In the genomic region with DNA sequence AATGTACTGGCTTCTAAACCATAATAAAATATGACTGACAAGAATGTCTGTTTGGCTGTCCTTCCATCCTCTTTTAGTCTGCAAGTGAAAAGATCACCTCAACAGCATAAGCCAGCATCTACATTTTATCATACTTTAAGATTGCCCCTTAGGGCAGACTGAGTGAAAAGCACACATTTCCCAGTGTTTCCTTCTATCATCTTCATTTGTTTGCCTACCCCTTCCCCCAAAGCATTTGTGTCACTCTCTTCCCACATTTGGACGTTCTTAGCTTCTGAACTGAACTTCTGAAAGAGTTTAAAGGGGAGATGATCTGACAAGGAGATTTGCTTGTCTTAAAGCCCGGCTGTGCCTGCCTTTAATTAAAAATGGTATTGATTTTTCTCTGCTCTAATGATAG, we compare ENCODE assay signal across 8 cellular contexts.
"Had no signal": no experiment of that assay in that cellular context is flagged by ENCODE, and none has a peak within 500 bp of the region (broad histone marks: within the 10 kb centered on the region; RNA-seq: fewer than 3 reads in every experiment).

No MANE protein-coding gene starts in this region.

- H3K4me2 ChIP-seq: GM23338 had no signal

- H3K4me3 ChIP-seq: GM23338 had no signal

- ATAC-seq: GM23338, HepG2 had no signal

- H3K27me3 Mint-ChIP-seq: IgD-negative memory B cell had no signal

- H3K36me3 Mint-ChIP-seq: IgD-negative memory B cell had no signal

- FAIRE-seq: H1, H54, HepG2 had no signal

- H3K4me3 Mint-ChIP-seq: GM23338, H9 had no signal

- H3K9me3 Mint-ChIP-seq: GM23338, H9 had no signal

- DNase-seq: H9, HCEC 1CT had no signal

- H3K27ac ChIP-seq: HL-60 had no signal

- H2AFZ ChIP-seq: GM23338 had no signal

- H3K27ac Mint-ChIP-seq: GM23338, H9, IgD-negative memory B cell had no signal

- H3K4me1 Mint-ChIP-seq: IgD-negative memory B cell had no signal
